11 cellular contexts compared by ENCODE assay signal in the genomic region with DNA sequence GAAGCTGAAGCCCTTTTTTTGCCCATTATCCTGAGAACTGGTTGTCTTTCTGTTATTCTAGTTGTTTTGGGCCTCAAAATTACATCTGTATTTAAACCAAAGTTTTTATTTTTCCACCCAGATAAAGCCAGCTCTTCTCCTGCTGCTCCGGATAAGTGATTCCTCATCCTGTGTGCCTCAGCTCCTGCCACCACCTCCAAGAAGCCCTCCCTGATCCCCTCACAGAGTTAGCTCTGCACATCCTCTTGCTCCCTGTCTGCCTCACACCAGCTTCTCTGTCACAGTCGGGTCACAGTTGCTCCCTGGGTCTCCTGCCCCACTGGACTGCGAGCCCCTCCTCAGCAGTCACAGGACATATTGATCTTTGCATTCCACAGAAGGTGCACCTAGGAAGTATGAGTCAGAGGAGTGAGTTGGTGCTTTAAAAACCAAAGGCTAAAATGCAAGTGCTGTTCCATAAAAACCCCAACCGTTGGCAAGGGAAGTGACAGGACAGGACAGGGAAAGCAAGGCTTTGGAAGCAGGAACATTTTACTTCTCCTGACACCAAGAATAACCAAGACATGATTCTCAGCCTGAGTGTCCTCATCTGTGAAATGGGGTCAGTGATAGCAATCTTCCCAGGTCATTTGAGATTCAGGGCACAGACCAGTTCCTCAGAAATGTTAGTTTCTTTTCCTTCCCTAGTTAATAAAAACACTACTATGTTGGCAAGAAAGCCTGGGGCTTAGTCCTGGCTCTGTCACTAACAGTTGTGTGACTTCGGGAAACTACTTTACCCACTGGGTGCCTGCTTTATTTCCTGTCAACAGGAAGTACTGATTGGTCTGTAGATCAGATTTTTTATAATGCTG. TPM values are rescaled to one million over a fixed set of nuclear protein-coding genes. Genes with fewer than 3 reads are reported as not detected.
A peak's percentile ranks its signal among the peaks of the same experiment; 100 is the strongest.
DNase-seq lines count a peak whose midpoint lies in the region; ATAC-seq and TF ChIP-seq lines count a peak whose summit lies in the region.
"Had no signal": no experiment of that assay in that cellular context is flagged by ENCODE, and none has a peak within 500 bp of the region (broad histone marks: within the 10 kb centered on the region; RNA-seq: fewer than 3 reads in every experiment).

No MANE protein-coding gene starts in this region.

- no peak overlapping the region for H3K4me3 Mint-ChIP-seq in mesothelial cell of epicardium

- POLR2A ChIA-PET in AG04449 (lab: Yijun Ruan, JAX) = interaction anchor here (0.9 to 1.5 kb wide), 6 partner anchors 11 to 316 kb away, joined by 3 to 5 read pairs (median 4); partner anchors contain the start of gene SEPTIN7

- peaks cover 19% of the 10 kb centered on the region for H3K4me1 Mint-ChIP-seq in mesothelial cell of epicardium

- peak overlapping the region; percentile 26 for H3K4me3 ChIP-seq in AG04449 (ENCODE audit: low read depth, low read length)

- CTCF ChIA-PET in AG04449 (lab: Yijun Ruan, JAX) = interaction anchor here (0.8 to 1.4 kb wide), 11 partner anchors 8 to 203 kb away, joined by 3 to 6 read pairs (median 3); no protein-coding TSS in a partner anchor

- ATAC-seq in HG02642 (IDR thresholded peaks at IDR 0.05; ENCODE audit: poor library complexity, unreplicated experiment) = no peak

- no peak for DNase-seq in AG04449 (ENCODE audit: low read depth, low spot score)
- peak; percentile 18 for DNase-seq in HS-5 (ENCODE audit: low read depth)
- peak; percentile 28 for DNase-seq in astrocyte of the hippocampus (ENCODE audit: low read depth, low spot score)
- DNase-seq in mesothelial cell of epicardium (ENCODE audit: low spot score in 2 of 2, unreplicated experiment in 2 of 2) = no peak
- DNase-seq in germinal center (ENCODE audit: low spot score) = no peak
- DNase-seq in NCI-H1417 (lab: John Stamatoyannopoulos, UW) = no peak
- no peak for DNase-seq in NCI-H187 treated with DMSO at 0.1 percent for 48 hours (lab: John Stamatoyannopoulos, UW)
- DNase-seq: retina, RPMI8226 had no signal

- H3K27me3 Mint-ChIP-seq in mesothelial cell of epicardium (ENCODE audit: low read depth) = peaks cover 6% of the 10 kb centered on the region

- TF ChIP-seq CTCF in AG04449 (IDR thresholded peaks at IDR 0.05; ENCODE audit: insufficient read depth, low read length, missing control alignments) = no peak
- TF ChIP-seq CTCF in mesothelial cell of epicardium (IDR thresholded peaks at IDR 0.05; ENCODE audit: unreplicated experiment) = no peak

- peaks cover 3% of the 10 kb centered on the region for H3K36me3 Mint-ChIP-seq in mesothelial cell of epicardium
- H3K36me3 Mint-ChIP-seq: stimulated activated naive B cell treated with anti-CD40 and anti-IgM and Interleukin-4, amounts not matched to agents 10 μg/mL and 1 μg/mL and 100 μg/mL, for 72 hours had no signal

- H3K27ac Mint-ChIP-seq in mesothelial cell of epicardium = peak overlapping the region; percentile 92

- H3K9me3 Mint-ChIP-seq in mesothelial cell of epicardium = peaks cover 7% of the 10 kb centered on the region
- H3K9me3 Mint-ChIP-seq: stimulated activated naive B cell treated with anti-CD40 and anti-IgM and Interleukin-4, amounts not matched to agents 10 μg/mL and 1 μg/mL and 100 μg/mL, for 72 hours had no signal

RNA-seq across cellular contexts. Expression of gene EEPD1, which starts 36.5 kb away (rescaled TPM):
- 18.0 to 21.8 TPM (median 20.1 TPM) in 3 replicates for total RNA-seq in mesothelial cell of epicardium

Comparison
In these comparisons a context has a peak if more than half of its experiments do, and no peak if none do; other contexts are left out.
1. DNase-seq: peak in HS-5 (single experiment) and astrocyte of the hippocampus (single experiment); none in AG04449 (single experiment), mesothelial cell of epicardium (0 of 2), germinal center (single experiment), NCI-H1417 (0 of 3) and NCI-H187 treated with DMSO at 0.1 percent for 48 hours (single experiment).